Comparison of ENCODE assay signal across 8 cellular contexts in the genomic region with DNA sequence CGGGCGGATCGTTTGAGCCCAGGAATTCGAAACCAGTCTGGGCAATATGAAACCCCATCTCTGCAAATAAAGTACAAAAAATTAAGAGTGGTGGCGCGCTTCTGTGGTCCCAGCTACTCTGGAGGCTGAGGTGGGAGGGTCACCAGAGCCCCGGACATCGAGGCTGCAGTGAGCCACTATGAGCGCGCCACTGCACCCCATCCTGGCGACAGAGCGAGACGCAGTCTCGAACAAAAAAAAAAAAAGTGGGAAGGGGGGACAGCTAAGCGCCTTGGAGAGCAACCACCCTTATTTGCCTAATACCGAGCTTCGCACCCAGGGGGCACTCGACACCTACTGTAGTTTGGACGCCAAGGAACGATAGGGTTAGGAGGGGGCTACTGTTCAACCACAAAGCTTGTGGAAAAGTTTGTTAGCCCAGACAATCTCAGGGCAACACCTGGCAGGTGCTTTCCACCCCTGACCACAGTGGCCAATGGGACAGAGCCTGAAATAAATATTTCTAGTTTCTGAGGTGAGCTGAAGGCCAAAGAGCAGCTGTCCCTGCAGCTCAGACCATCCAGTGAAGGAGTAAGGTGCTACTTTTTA. TPM values are rescaled to one million over a fixed set of nuclear protein-coding genes. Genes with fewer than 3 reads are reported as not detected.
A peak's percentile ranks its signal among the peaks of the same experiment; 100 is the strongest.
DNase-seq lines count a peak whose midpoint lies in the region; ATAC-seq and TF ChIP-seq lines count a peak whose summit lies in the region.

No MANE protein-coding gene starts in this region.

- H3K27me3 Mint-ChIP-seq in endodermal cell (ENCODE audit: insufficient read depth) (no peaks in the 10 kb centered on the region), memory B cell (no peaks in the 10 kb centered on the region)

- no peaks in the 10 kb centered on the region for H3K4me1 ChIP-seq in endodermal cell (ENCODE audit: control insufficient read depth, insufficient read depth, low read length)

- ATAC-seq in GM19395 (IDR thresholded peaks at IDR 0.05; ENCODE audit: unreplicated experiment) (peak; percentile 62), memory B cell (ENCODE audit: low read depth) (peak; percentile 57)

- H3K4me1 Mint-ChIP-seq in endodermal cell (peaks cover 14% of the 10 kb centered on the region), memory B cell (peaks cover 18% of the 10 kb centered on the region)

- H3K27ac Mint-ChIP-seq in endodermal cell (peak overlapping the region; percentile 98), memory B cell (peak overlapping the region; percentile 89)

- peaks cover 62% of the 10 kb centered on the region for H3K36me3 ChIP-seq in endodermal cell (ENCODE audit: control insufficient read depth, insufficient read depth, low read length)

- H3K36me3 Mint-ChIP-seq in endodermal cell (ENCODE audit: low read depth) (peaks cover 59% of the 10 kb centered on the region), memory B cell (peaks cover 19% of the 10 kb centered on the region)

- H3K9me3 Mint-ChIP-seq in endodermal cell (no peaks in the 10 kb centered on the region), memory B cell (no peaks in the 10 kb centered on the region)

- TF ChIP-seq CTCF in endodermal cell (conservative IDR thresholded peaks at IDR 0.05): peak; percentile 85

- 1 to 2% methylated on average over 14 to 20 of the region's 20 CpGs for WGBS in endodermal cell (ENCODE audit: insufficient coverage in 1 of 2, insufficient read length in 1 of 2), 2 experiments

- peak overlapping the region; percentile 87 for H3K9ac ChIP-seq in endodermal cell (ENCODE audit: extremely low read depth, low read length, poor library complexity, severe bottlenecking)

- H3K4me3 ChIP-seq in endodermal cell (ENCODE audit: low read length): peak overlapping the region; percentile 99

- peak in 11 of 14 donors; percentile 8 to 58 (median 36) for DNase-seq in C1 segment of cervical spinal cord (lab: John Stamatoyannopoulos, UW)
- DNase-seq in HT1080 (ENCODE audit: low read depth): peak; percentile 75
- peak; percentile 76 for DNase-seq in NCI-H82 treated with DMSO at 0.1 percent for 48 hours (lab: John Stamatoyannopoulos, UW; ENCODE audit: unreplicated experiment)
- peak; percentile 88 for DNase-seq in activated CD8-positive, alpha-beta memory T cell treated with anti-CD3 and anti-CD28 coated beads for 24 hours
- peak; percentile 98 for DNase-seq in endodermal cell
- DNase-seq in memory B cell (ENCODE audit: low spot score in 2 of 2): peak; percentile 68 to 85
- peak; percentile 58 to 60 for DNase-seq in stimulated activated CD8-positive, alpha-beta memory T cell treated with anti-CD3 and anti-CD28 coated beads, Interleukin-2, amount 100 ng/mL, for 48 hours (ENCODE audit: low read depth in 2 of 2)

- H3K9me3 ChIP-seq in endodermal cell (ENCODE audit: control insufficient read depth, low read length): no peaks in the 10 kb centered on the region

- H3K27me3 ChIP-seq in endodermal cell (ENCODE audit: control insufficient read depth, insufficient read depth, low read length, poor library complexity, severe bottlenecking): no peaks in the 10 kb centered on the region

- H3K27ac ChIP-seq in endodermal cell (ENCODE audit: low read depth, low read length): peak overlapping the region; percentile 47

- H3K4me3 Mint-ChIP-seq in endodermal cell: peak overlapping the region; percentile 78
- peak overlapping the region; percentile 96 for H3K4me3 Mint-ChIP-seq in memory B cell

RNA-seq across cellular contexts. Expression of gene PSMC3IP, which starts 0.8 kb away (rescaled TPM):
- total RNA-seq in HT1080 (2014; rRNA removed; shearing (Covaris generic)): 47.8 and 50.2 TPM in 2 replicates
- polyA plus RNA-seq in HT1080 (2015; cell fraction: cytosol; rRNA removed): 23.9 and 25.0 TPM in 2 replicates
- polyA plus RNA-seq in HT1080 (2015; cell fraction: nucleus; rRNA removed): 31.7 and 31.9 TPM in 2 replicates
- total RNA-seq in endodermal cell: 10 to 100 TPM; 27.8 to 38.6 TPM
- 29.5 TPM for polyA plus RNA-seq in endodermal cell (2013, experiment 1 of 2)
- 27.7 TPM for polyA plus RNA-seq in endodermal cell (2013, experiment 2 of 2)

RNA-seq across cellular contexts. Expression of gene MLX, which starts 11.5 kb away (rescaled TPM):
- 29.3 and 37.8 TPM in 2 replicates for total RNA-seq in HT1080 (2014; rRNA removed; shearing (Covaris generic))
- 46.7 and 51.8 TPM in 2 replicates for polyA plus RNA-seq in HT1080 (2015; cell fraction: cytosol; rRNA removed)
- polyA plus RNA-seq in HT1080 (2015; cell fraction: nucleus; rRNA removed): 74.6 and 76.0 TPM in 2 replicates
- total RNA-seq in endodermal cell: 10 to 100 TPM; 37.1 to 38.5 TPM
- polyA plus RNA-seq in endodermal cell (2013, experiment 1 of 2): 38.7 TPM
- polyA plus RNA-seq in endodermal cell (2013, experiment 2 of 2): 34.2 TPM

RNA-seq across cellular contexts. Expression of gene COASY, which starts 16.4 kb away (rescaled TPM):
- 51.7 and 56.2 TPM in 2 replicates for total RNA-seq in HT1080 (2014; rRNA removed; shearing (Covaris generic))
- 91.6 and 97.5 TPM in 2 replicates for polyA plus RNA-seq in HT1080 (2015; cell fraction: cytosol; rRNA removed)
- polyA plus RNA-seq in HT1080 (2015; cell fraction: nucleus; rRNA removed): 146 and 172 TPM in 2 replicates
- 10 to 100 TPM; 97.7 to 99.4 TPM for total RNA-seq in endodermal cell
- 75.8 TPM for polyA plus RNA-seq in endodermal cell (2013, experiment 1 of 2)
- polyA plus RNA-seq in endodermal cell (2013, experiment 2 of 2): 59.8 TPM

RNA-seq across cellular contexts. Expression of gene HSD17B1, which starts 25.7 kb away (rescaled TPM):
- 0.40 and 0.59 TPM in 2 replicates for total RNA-seq in HT1080 (2014; rRNA removed; shearing (Covaris generic))
- 0.03 and 0.30 TPM in 2 replicates for polyA plus RNA-seq in HT1080 (2015; cell fraction: cytosol; rRNA removed)
- 0.73 and 1.2 TPM in 2 replicates for polyA plus RNA-seq in HT1080 (2015; cell fraction: nucleus; rRNA removed)
- total RNA-seq in endodermal cell: 1 to 10 TPM; 2.4 to 2.8 TPM
- polyA plus RNA-seq in endodermal cell (2013, experiment 1 of 2): 2.1 TPM
- polyA plus RNA-seq in endodermal cell (2013, experiment 2 of 2): 1.2 TPM

RNA-seq across cellular contexts. Expression of gene RETREG3, which starts 30.8 kb away (rescaled TPM):
- 30.9 and 34.0 TPM in 2 replicates for total RNA-seq in HT1080 (2014; rRNA removed; shearing (Covaris generic))
- polyA plus RNA-seq in HT1080 (2015; cell fraction: cytosol; rRNA removed): 21.8 and 30.5 TPM in 2 replicates
- 31.3 and 32.1 TPM in 2 replicates for polyA plus RNA-seq in HT1080 (2015; cell fraction: nucleus; rRNA removed)
- 10 to 100 TPM; 51.5 to 55.4 TPM for total RNA-seq in endodermal cell
- polyA plus RNA-seq in endodermal cell (2013, experiment 1 of 2): 30.1 TPM
- polyA plus RNA-seq in endodermal cell (2013, experiment 2 of 2): 28.4 TPM

Comparison
In these comparisons a context has a peak if more than half of its experiments do, and no peak if none do; other contexts are left out.
1. Peak in every context shown above with its lines: DNase-seq, ATAC-seq, H3K4me3 ChIP-seq and H3K27ac ChIP-seq.
2. DNase-seq: peak in every context shown above with its lines; median percentile 98 in endodermal cell; 88 in activated CD8-positive, alpha-beta memory T cell treated with anti-CD3 and anti-CD28 coated beads for 24 hours; 76 in memory B cell; 76 in NCI-H82 treated with DMSO at 0.1 percent for 48 hours; 75 in HT1080; 59 in stimulated activated CD8-positive, alpha-beta memory T cell treated with anti-CD3 and anti-CD28 coated beads, Interleukin-2, amount 100 ng/mL, for 48 hours; 36 in C1 segment of cervical spinal cord.